In the genomic region with DNA sequence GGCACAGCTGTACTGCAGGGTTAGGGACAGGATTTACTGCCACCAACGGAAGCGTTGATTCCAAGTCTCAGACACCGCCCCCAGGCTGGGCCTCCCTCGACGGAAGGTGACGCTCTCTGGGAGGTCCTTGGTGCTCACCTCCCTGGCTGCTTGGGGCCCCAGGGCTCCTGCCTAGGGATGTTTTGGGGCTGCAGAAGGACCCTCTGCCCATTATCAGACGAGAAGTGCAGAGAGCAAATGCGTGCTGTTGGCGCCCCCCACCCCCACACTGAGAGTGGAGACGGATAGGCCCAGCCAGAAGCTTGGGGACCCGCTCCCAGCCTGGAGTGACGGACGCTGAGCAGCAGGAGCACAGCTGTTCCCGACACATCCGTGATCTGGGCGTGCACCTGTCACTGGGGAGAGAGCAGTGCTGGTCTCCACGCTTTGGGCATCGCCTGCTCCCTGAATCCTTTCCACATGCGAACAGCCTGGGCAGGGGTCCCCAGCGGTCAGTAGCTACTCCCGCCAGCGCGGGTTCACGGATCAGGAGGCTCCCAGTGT, we compare ENCODE assay signal across 1 cellular context.
TF ChIP-seq lines count a peak whose summit lies in the region.

No MANE protein-coding gene starts in this region.

TF ChIP-seq in H1, 55 proteins besides CTCF, POLR2A, EP300 and RAD21:
- TF ChIP-seq KDM5A (IDR thresholded peaks at IDR 0.05; ENCODE audit: low read length), result no peak
- TF ChIP-seq MAFK (IDR thresholded peaks at IDR 0.05; ENCODE audit: low read depth, low read length), result no peak
- no peak for TF ChIP-seq CHD1 (IDR thresholded peaks at IDR 0.05; ENCODE audit: low read depth, low read length)
- no peak for TF ChIP-seq SAP30 (IDR thresholded peaks at IDR 0.05; ENCODE audit: insufficient read depth, insufficient replicate concordance, low read length)
- TF ChIP-seq, protein P1, sequence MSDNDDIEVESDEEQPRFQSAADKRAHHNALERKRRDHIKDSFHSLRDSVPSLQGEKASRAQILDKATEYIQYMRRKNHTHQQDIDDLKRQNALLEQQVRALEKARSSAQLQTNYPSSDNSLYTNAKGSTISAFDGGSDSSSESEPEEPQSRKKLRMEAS (IDR thresholded peaks at IDR 0.05), result no peak
- no peak for TF ChIP-seq ASH2L (IDR thresholded peaks at IDR 0.05; ENCODE audit: low read length)
- TF ChIP-seq SIN3A (conservative IDR thresholded peaks at IDR 0.05 in 1 of 2, IDR thresholded peaks at IDR 0.05 in 1 of 2; ENCODE audit: low read depth in 1 of 2, low read length in 2 of 2), result no peak
- no peak for TF ChIP-seq CBX8 (IDR thresholded peaks at IDR 0.05; ENCODE audit: borderline replicate concordance, low read depth, low read length)
- no peak for TF ChIP-seq TBP (IDR thresholded peaks at IDR 0.05; ENCODE audit: low read depth, low read length)
- TF ChIP-seq CTBP2 (IDR thresholded peaks at IDR 0.05; ENCODE audit: borderline replicate concordance, insufficient read depth, insufficient read length, low read length), result no peak
- no peak for TF ChIP-seq NANOG (IDR thresholded peaks at IDR 0.05; ENCODE audit: insufficient read depth, low read depth, low read length, poor library complexity, severe bottlenecking)
- TF ChIP-seq TAF1 (IDR thresholded peaks at IDR 0.05; ENCODE audit: low read depth, low read length), result no peak
- no peak for TF ChIP-seq SIRT6 (IDR thresholded peaks at IDR 0.05; ENCODE audit: low read length)
- no peak for TF ChIP-seq POU5F1 (IDR thresholded peaks at IDR 0.05; ENCODE audit: low read depth, low read length)
- no peak for TF ChIP-seq GABPA (IDR thresholded peaks at IDR 0.05; ENCODE audit: borderline replicate concordance, insufficient read depth, low read length)
- no peak for TF ChIP-seq KDM4A (IDR thresholded peaks at IDR 0.05; ENCODE audit: low read depth, low read length, severe bottlenecking)
- TF ChIP-seq, protein P2, sequence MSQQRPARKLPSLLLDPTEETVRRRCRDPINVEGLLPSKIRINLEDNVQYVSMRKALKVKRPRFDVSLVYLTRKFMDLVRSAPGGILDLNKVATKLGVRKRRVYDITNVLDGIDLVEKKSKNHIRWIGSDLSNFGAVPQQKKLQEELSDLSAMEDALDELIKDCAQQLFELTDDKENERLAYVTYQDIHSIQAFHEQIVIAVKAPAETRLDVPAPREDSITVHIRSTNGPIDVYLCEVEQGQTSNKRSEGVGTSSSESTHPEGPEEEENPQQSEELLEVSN (IDR thresholded peaks at IDR 0.05), result no peak
- TF ChIP-seq SP1 (IDR thresholded peaks at IDR 0.05; ENCODE audit: low read depth, low read length), result no peak
- TF ChIP-seq, protein P3, sequence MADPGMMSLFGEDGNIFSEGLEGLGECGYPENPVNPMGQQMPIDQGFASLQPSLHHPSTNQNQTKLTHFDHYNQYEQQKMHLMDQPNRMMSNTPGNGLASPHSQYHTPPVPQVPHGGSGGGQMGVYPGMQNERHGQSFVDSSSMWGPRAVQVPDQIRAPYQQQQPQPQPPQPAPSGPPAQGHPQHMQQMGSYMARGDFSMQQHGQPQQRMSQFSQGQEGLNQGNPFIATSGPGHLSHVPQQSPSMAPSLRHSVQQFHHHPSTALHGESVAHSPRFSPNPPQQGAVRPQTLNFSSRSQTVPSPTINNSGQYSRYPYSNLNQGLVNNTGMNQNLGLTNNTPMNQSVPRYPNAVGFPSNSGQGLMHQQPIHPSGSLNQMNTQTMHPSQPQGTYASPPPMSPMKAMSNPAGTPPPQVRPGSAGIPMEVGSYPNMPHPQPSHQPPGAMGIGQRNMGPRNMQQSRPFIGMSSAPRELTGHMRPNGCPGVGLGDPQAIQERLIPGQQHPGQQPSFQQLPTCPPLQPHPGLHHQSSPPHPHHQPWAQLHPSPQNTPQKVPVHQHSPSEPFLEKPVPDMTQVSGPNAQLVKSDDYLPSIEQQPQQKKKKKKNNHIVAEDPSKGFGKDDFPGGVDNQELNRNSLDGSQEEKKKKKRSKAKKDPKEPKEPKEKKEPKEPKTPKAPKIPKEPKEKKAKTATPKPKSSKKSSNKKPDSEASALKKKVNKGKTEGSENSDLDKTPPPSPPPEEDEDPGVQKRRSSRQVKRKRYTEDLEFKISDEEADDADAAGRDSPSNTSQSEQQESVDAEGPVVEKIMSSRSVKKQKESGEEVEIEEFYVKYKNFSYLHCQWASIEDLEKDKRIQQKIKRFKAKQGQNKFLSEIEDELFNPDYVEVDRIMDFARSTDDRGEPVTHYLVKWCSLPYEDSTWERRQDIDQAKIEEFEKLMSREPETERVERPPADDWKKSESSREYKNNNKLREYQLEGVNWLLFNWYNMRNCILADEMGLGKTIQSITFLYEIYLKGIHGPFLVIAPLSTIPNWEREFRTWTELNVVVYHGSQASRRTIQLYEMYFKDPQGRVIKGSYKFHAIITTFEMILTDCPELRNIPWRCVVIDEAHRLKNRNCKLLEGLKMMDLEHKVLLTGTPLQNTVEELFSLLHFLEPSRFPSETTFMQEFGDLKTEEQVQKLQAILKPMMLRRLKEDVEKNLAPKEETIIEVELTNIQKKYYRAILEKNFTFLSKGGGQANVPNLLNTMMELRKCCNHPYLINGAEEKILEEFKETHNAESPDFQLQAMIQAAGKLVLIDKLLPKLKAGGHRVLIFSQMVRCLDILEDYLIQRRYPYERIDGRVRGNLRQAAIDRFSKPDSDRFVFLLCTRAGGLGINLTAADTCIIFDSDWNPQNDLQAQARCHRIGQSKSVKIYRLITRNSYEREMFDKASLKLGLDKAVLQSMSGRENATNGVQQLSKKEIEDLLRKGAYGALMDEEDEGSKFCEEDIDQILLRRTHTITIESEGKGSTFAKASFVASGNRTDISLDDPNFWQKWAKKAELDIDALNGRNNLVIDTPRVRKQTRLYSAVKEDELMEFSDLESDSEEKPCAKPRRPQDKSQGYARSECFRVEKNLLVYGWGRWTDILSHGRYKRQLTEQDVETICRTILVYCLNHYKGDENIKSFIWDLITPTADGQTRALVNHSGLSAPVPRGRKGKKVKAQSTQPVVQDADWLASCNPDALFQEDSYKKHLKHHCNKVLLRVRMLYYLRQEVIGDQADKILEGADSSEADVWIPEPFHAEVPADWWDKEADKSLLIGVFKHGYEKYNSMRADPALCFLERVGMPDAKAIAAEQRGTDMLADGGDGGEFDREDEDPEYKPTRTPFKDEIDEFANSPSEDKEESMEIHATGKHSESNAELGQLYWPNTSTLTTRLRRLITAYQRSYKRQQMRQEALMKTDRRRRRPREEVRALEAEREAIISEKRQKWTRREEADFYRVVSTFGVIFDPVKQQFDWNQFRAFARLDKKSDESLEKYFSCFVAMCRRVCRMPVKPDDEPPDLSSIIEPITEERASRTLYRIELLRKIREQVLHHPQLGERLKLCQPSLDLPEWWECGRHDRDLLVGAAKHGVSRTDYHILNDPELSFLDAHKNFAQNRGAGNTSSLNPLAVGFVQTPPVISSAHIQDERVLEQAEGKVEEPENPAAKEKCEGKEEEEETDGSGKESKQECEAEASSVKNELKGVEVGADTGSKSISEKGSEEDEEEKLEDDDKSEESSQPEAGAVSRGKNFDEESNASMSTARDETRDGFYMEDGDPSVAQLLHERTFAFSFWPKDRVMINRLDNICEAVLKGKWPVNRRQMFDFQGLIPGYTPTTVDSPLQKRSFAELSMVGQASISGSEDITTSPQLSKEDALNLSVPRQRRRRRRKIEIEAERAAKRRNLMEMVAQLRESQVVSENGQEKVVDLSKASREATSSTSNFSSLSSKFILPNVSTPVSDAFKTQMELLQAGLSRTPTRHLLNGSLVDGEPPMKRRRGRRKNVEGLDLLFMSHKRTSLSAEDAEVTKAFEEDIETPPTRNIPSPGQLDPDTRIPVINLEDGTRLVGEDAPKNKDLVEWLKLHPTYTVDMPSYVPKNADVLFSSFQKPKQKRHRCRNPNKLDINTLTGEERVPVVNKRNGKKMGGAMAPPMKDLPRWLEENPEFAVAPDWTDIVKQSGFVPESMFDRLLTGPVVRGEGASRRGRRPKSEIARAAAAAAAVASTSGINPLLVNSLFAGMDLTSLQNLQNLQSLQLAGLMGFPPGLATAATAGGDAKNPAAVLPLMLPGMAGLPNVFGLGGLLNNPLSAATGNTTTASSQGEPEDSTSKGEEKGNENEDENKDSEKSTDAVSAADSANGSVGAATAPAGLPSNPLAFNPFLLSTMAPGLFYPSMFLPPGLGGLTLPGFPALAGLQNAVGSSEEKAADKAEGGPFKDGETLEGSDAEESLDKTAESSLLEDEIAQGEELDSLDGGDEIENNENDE (IDR thresholded peaks at IDR 0.05; ENCODE audit: insufficient replicate concordance, low read length), result no peak
